Comparison of ENCODE assay signal across 7 cellular contexts in genomic region chr1:83781667-83782066, GRCh38.
"Had no signal": no experiment of that assay in that cellular context is flagged by ENCODE, and none has a peak within 500 bp of the region (broad histone marks: within the 10 kb centered on the region; RNA-seq: fewer than 3 reads in every experiment).

No MANE protein-coding gene starts in this region.

- ATAC-seq: GM12878 had no signal

- FAIRE-seq: G401.6, GM12892, GM18507, GM19239 had no signal

- DNase-seq: GDM1, GF-D8 had no signal

- H3K4me3 ChIP-seq: GM12878 had no signal
